10 cellular contexts compared by ENCODE assay signal in the genomic region with DNA sequence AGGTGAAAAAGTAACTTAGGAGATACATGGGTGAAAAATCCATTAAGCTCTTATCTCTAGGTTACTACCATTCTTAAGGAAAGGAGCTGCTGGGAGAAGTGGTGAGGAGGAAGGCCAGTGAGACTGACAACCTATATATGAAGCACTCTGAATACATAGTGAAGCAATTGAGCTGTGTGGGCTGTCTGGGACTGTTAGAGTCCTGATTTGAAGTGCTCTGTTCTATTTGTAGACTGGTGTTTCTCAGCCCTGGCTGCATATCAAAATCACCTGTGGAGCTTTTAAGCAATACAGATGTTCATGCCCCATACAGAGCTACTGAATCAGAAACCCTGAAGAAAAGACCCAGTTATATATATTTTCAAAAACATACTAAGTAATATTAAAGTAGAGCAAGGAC. TPM values are rescaled to one million over a fixed set of nuclear protein-coding genes. Genes with fewer than 3 reads are reported as not detected.
"Had no signal": no experiment of that assay in that cellular context is flagged by ENCODE, and none has a peak within 500 bp of the region (broad histone marks: within the 10 kb centered on the region; RNA-seq: fewer than 3 reads in every experiment).

No MANE protein-coding gene starts in this region.

- H3K9me3 ChIP-seq: HAP-1 had no signal

- DNase-seq: GM23248, GOT3, H7, HFFc6 had no signal

- H3K27ac ChIP-seq: GM23248, HL-60 had no signal

- H3K36me3 ChIP-seq: HAP-1 had no signal

- ATAC-seq: HCT116, HepG2 had no signal

- H3K4me3 ChIP-seq: GM23248, HAP-1 had no signal

RNA-seq across cellular contexts. Expression of gene SERTM2, which starts 3.9 kb away (rescaled TPM):
- total RNA-seq: GM23248, HepG2, HFFc6, HT1080 had no signal
- polyA plus RNA-seq: GM23248, HepG2, IgD-negative memory B cell had no signal
